8 cellular contexts compared by ENCODE assay signal in the genomic region with DNA sequence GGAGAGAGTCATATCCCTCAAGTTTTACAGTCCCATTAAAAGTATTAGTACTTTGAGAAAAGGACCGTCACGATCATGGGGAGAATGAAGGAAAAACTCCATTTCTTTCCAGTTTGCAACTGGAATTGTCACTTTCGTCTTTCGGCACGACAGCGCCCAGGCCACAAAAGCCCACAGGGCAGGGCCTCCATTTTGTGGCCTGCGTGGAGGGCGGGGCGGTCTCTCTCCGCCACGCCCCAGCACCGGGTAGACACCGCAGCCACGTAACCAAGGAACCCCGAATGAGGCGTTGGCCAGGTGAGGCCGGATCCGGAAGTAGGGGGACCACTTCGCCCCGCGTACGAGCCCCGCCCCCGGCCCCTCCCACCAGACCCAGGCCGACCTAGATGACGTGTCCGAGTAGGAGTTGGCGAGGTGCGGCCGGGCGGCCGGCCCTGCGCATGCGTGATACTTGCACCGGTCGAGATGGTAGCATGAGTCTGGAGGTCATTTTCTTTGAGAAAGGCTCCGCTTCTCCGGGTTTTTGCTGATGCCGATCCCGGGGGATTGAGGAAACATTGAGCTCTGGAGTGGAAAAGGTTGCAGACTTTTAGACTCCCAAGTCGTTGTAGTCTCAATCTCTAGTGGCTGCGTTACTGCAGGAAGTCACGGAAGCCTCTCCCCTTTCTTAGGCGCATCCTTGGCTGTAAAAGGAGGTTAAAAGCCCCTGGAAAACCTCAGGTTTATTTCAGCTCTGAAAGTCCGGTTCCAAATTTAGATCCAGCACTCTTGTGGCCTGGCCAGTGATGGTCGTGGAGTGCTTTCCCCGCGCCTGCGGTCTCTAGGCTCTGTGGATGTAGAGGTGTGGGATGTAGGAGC. TPM values are rescaled to one million over a fixed set of nuclear protein-coding genes. Genes with fewer than 3 reads are reported as not detected.
DNase-seq lines count a peak whose midpoint lies in the region; ATAC-seq and TF ChIP-seq lines count a peak whose summit lies in the region.

No MANE protein-coding gene starts in this region.

- H3K36me3 ChIP-seq in BLaER1 treated with 17β-estradiol and CSF1 and Interleukin-3, amounts not matched to agents 10 nM and 100 nM = no peaks in the 10 kb centered on the region
- no peaks in the 10 kb centered on the region for H3K36me3 ChIP-seq in left lung

- H3K9me3 ChIP-seq in BLaER1 treated with 17β-estradiol and CSF1 and Interleukin-3, amounts not matched to agents 10 nM and 100 nM (replicated peaks in 1 of 11) = peaks cover 0 to 6% (median 0%) of the 10 kb centered on the region in 11 experiments; a peak in 5 of 22 replicates
- no peaks in the 10 kb centered on the region for H3K9me3 ChIP-seq in left lung

- peaks cover 0 to 14% (median 10%) of the 10 kb centered on the region in 11 experiments; a peak in 12 of 22 replicates for H4K20me1 ChIP-seq in BLaER1 treated with 17β-estradiol and CSF1 and Interleukin-3, amounts not matched to agents 10 nM and 100 nM

- H3K9ac ChIP-seq in BLaER1 treated with 17β-estradiol and CSF1 and Interleukin-3, amounts not matched to agents 10 nM and 100 nM = peak overlapping the region; percentile 74 to 86 (median 82)

- peaks cover 49 to 60% (median 57%) of the 10 kb centered on the region in 10 experiments for H3K4me1 ChIP-seq in BLaER1 treated with 17β-estradiol and CSF1 and Interleukin-3, amounts not matched to agents 10 nM and 100 nM
- peaks cover 20 to 66% of the 10 kb centered on the region in 2 donors for H3K4me1 ChIP-seq in left lung

- H3K27me3 ChIP-seq in BLaER1 treated with 17β-estradiol and CSF1 and Interleukin-3, amounts not matched to agents 10 nM and 100 nM = no peaks in the 10 kb centered on the region
- H3K27me3 ChIP-seq in left lung = no peaks in the 10 kb centered on the region

- intact Hi-C loops in left lung (cut with DNase I) = no loop called here

- H3K4me2 ChIP-seq in BLaER1 treated with 17β-estradiol and CSF1 and Interleukin-3, amounts not matched to agents 10 nM and 100 nM = peak overlapping the region; percentile 85 to 99 (median 96)

- no peak for TF ChIP-seq CTCF in left lung (IDR thresholded peaks at IDR 0.05)

- H3K27ac ChIP-seq in BLaER1 treated with 17β-estradiol and CSF1 and Interleukin-3, amounts not matched to agents 10 nM and 100 nM = peak overlapping the region; percentile 69 to 92 (median 86)
- peak overlapping the region; percentile 90 to 94 for H3K27ac ChIP-seq in left lung

- H3K4me3 ChIP-seq in BLaER1 treated with 17β-estradiol and CSF1 and Interleukin-3, amounts not matched to agents 10 nM and 100 nM = peak overlapping the region; percentile 49 to 76 (median 68)
- peak overlapping the region; percentile 42 to 47 for H3K4me3 ChIP-seq in left lung

- DNase-seq in NCI-H748 (lab: John Stamatoyannopoulos, UW; ENCODE audit: unreplicated experiment) = peak; percentile 98
- peak; percentile 92 to 96 for DNase-seq in activated CD4-positive, alpha-beta T cell treated with anti-CD3 and anti-CD28 coated beads, Interleukin-2, amount 50 U/mL, for 24 hours (ENCODE audit: low read depth in 1 of 2, low spot score in 1 of 2)
- peak; percentile 98 for DNase-seq in dermis blood vessel endothelial cell
- DNase-seq in left lung = peak; percentile 98
- peak; percentile 93 for DNase-seq in stimulated activated CD4-positive, alpha-beta T cell treated with anti-CD3 and anti-CD28 coated beads, Interleukin-2, amount 100 ng/mL, for 4 hours (ENCODE audit: low read depth)

- ATAC-seq in GM19328 (IDR thresholded peaks at IDR 0.05; ENCODE audit: unreplicated experiment) = peak; percentile 40
- peak; percentile 35 for ATAC-seq in HG03469 (IDR thresholded peaks at IDR 0.05; ENCODE audit: unreplicated experiment)
- peak; percentile 87 for ATAC-seq in left lung

RNA-seq across cellular contexts. Expression of a gene that starts 2.7 kb away (rescaled TPM):
- total RNA-seq in dermis blood vessel endothelial cell = 153 and 165 TPM in 2 replicates
- 100 to 1,000 TPM; 150 to 155 TPM for total RNA-seq in left lung

Comparison
In these comparisons a context has a peak if more than half of its experiments do, and no peak if none do; other contexts are left out.
1. Peak in every context shown above with its lines: DNase-seq, ATAC-seq, H3K4me3 ChIP-seq and H3K27ac ChIP-seq.
2. ATAC-seq: peak in every context shown above with its lines; median percentile 87 in left lung; 40 in GM19328; 35 in HG03469.